ENCODE assay signal across 8 cellular contexts in the genomic region with DNA sequence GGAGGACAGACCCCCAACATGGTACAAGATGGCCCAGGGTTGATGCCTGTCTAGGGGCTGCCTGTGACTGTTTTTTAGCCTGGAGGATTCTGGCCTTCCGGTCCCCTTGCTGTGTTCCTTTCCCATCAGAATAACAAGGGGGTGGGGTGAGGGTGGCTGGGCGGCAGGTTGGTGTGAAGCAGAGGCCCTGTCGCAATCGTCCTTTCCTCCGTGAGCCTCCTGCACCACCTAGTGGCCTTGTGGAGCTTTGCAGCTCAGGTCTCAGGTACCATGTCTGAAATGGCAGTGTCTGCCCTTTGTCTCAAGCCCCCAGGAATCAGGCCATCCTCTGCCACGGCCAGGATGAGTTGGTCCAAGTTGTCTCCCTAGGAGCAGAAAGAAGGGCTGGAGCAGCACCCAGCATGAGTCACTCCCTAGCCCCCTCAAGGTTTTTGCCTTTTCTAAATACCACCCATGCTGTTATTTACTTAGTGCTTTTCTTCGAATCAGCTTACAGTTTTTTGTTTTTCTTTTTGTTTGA. TPM values are rescaled to one million over a fixed set of nuclear protein-coding genes. Genes with fewer than 3 reads are reported as not detected.
DNase-seq lines count a peak whose midpoint lies in the region; ATAC-seq and TF ChIP-seq lines count a peak whose summit lies in the region.

No MANE protein-coding gene starts in this region.

- in situ Hi-C loops in GM13977 (cut with MboI; ENCODE audit: low pct_unique_long_range_greater_than_20kb, low sequenced_read_pairs, unreplicated experiment): loop anchor here (25.0 kb wide), 1 partner anchor 405 kb away; the partner anchor contains the start of gene KIFBP

- H3K9me3 Mint-ChIP-seq in activated CD4-positive, alpha-beta T cell treated with anti-CD3 and anti-CD28 coated beads for 36 hours (ENCODE audit: low read depth): no peaks in the 10 kb centered on the region

- H3K27ac ChIP-seq in left lung: no peak overlapping the region

- H3K9me3 ChIP-seq in left lung: no peaks in the 10 kb centered on the region

- no peak overlapping the region for H3K4me3 ChIP-seq in left lung

- H3K4me1 Mint-ChIP-seq in activated CD4-positive, alpha-beta T cell treated with anti-CD3 and anti-CD28 coated beads for 36 hours: peaks cover 19% of the 10 kb centered on the region

- H3K27me3 Mint-ChIP-seq in activated CD4-positive, alpha-beta T cell treated with anti-CD3 and anti-CD28 coated beads for 36 hours: no peaks in the 10 kb centered on the region

- POLR2A ChIA-PET in activated CD4-positive, alpha-beta T cell treated with anti-CD3 and anti-CD28 coated beads for 36 hours (lab: Charles Lee): interaction anchor here (1.3 kb wide), 1 partner anchor 15 kb away, joined by 6 read pairs; no protein-coding TSS in a partner anchor

- TF ChIP-seq CTCF in GM13977 (IDR thresholded peaks at IDR 0.05; ENCODE audit: extremely low read depth, insufficient read depth, missing control alignments): peak; percentile 97
- peak; percentile 87 to 93 for TF ChIP-seq CTCF in left lung (IDR thresholded peaks at IDR 0.05)

- intact Hi-C loops in activated CD4-positive, alpha-beta T cell treated with anti-CD3 and anti-CD28 coated beads for 36 hours (cut with DNase I, micrococcal nuclease): loop anchor here (1.0 to 2.0 kb wide), 3 partner anchors 74 to 155 kb away; no protein-coding TSS in a partner anchor
- intact Hi-C loops in left lung (cut with DNase I): loop anchor here (5.0 to 10.0 kb wide), 2 partner anchors 155 to 158 kb away; no protein-coding TSS in a partner anchor

- peaks cover 0 to 97% of the 10 kb centered on the region in 2 donors for H3K36me3 ChIP-seq in left lung

- H3K4me1 ChIP-seq in left lung: peaks cover 0 to 12% of the 10 kb centered on the region in 2 donors

- H3K36me3 Mint-ChIP-seq in activated CD4-positive, alpha-beta T cell treated with anti-CD3 and anti-CD28 coated beads for 36 hours (ENCODE audit: low read depth): peaks cover 57% of the 10 kb centered on the region

- peak overlapping the region; percentile 67 for H3K27ac Mint-ChIP-seq in activated CD4-positive, alpha-beta T cell treated with anti-CD3 and anti-CD28 coated beads for 36 hours

- no peak overlapping the region for H3K4me3 Mint-ChIP-seq in activated CD4-positive, alpha-beta T cell treated with anti-CD3 and anti-CD28 coated beads for 36 hours

- CTCF ChIA-PET in activated CD4-positive, alpha-beta T cell treated with anti-CD3 and anti-CD28 coated beads for 36 hours (lab: Charles Lee): interaction anchor here (0.6 to 4.7 kb wide), 22 partner anchors 10 to 391 kb away, joined by 3 to 106 read pairs (median 4); no protein-coding TSS in a partner anchor

- H3K27me3 ChIP-seq in left lung: no peaks in the 10 kb centered on the region

- ATAC-seq in HG03097 (IDR thresholded peaks at IDR 0.05; ENCODE audit: low FRiP score, unreplicated experiment) (peak; percentile 57), left lung (peak; percentile 98)
- peak; percentile 95 for ATAC-seq in activated CD4-positive, alpha-beta T cell treated with anti-CD3 and anti-CD28 coated beads for 36 hours

- peak; percentile 80 for DNase-seq in A172 (ENCODE audit: low spot score)
- DNase-seq in GM13977 (ENCODE audit: low spot score): peak; percentile 89
- peak; percentile 80 for DNase-seq in NCI-H345 (lab: John Stamatoyannopoulos, UW)
- peak; percentile 89 for DNase-seq in activated CD4-positive, alpha-beta T cell treated with anti-CD3 and anti-CD28 coated beads for 36 hours
- peak; percentile 89 for DNase-seq in cerebellum (ENCODE audit: low spot score)
- DNase-seq in left lung: peak; percentile 86 to 89
- peak; percentile 59 to 66 (median 59) for DNase-seq in stimulated activated CD4-positive, alpha-beta T cell treated with anti-CD3 and anti-CD28 coated beads, TNF-alpha, amount 100 ng/mL, for 1 hour (ENCODE audit: low read depth in 3 of 3, low spot score in 1 of 3)

RNA-seq across cellular contexts. Expression of gene TACR2, which starts 24.2 kb away (rescaled TPM):
- total RNA-seq in A172 (2014; rRNA removed; shearing (Covaris generic)): not detected in 2 replicates
- total RNA-seq in activated CD4-positive, alpha-beta T cell treated with anti-CD3 and anti-CD28 coated beads for 36 hours: not detected
- 0.82 TPM for total RNA-seq in cerebellum
- under 1 TPM; 0.31 to 0.55 TPM for total RNA-seq in left lung

RNA-seq across cellular contexts. Expression of gene TSPAN15, which starts 58.7 kb away (rescaled TPM):
- total RNA-seq in A172 (2014; rRNA removed; shearing (Covaris generic)): 13.6 and 18.7 TPM in 2 replicates
- total RNA-seq in activated CD4-positive, alpha-beta T cell treated with anti-CD3 and anti-CD28 coated beads for 36 hours: under 1 TPM; 0.85 to 0.91 TPM
- total RNA-seq in cerebellum (15.1 TPM), left lung (10 to 100 TPM; 52.4 to 67.9 TPM)
